ENCODE assay signal across 1 cellular context in genomic region chr17:80221401-80221800, GRCh38.
TF ChIP-seq lines count a peak whose summit lies in the region.

No MANE protein-coding gene starts in this region.

TF ChIP-seq in SK-N-SH, 30 proteins besides CTCF, POLR2A, EP300 and RAD21 (continued from another document):
- TF ChIP-seq USF2 (IDR thresholded peaks at IDR 0.05; ENCODE audit: borderline replicate concordance, low read depth, low read length) (no peak), FOXM1 (IDR thresholded peaks at IDR 0.05; ENCODE audit: low read depth) (no peak), SIN3A (IDR thresholded peaks at IDR 0.05; ENCODE audit: borderline replicate concordance, low read depth, low read length) (no peak), GABPA (IDR thresholded peaks at IDR 0.05; ENCODE audit: low read depth) (no peak), TAF1 (IDR thresholded peaks at IDR 0.05; ENCODE audit: borderline replicate concordance, low read depth, low read length) (no peak), NRF1 (IDR thresholded peaks at IDR 0.05; ENCODE audit: low read depth, low read length) (no peak), TCF12 (IDR thresholded peaks at IDR 0.05) (no peak), ZBTB33 (IDR thresholded peaks at IDR 0.05; ENCODE audit: borderline replicate concordance, low read depth) (no peak), FOXJ3 (CRISPR knock-in tag; IDR thresholded peaks at IDR 0.05) (no peak), EZH2phosphoT487 (IDR thresholded peaks at IDR 0.05; ENCODE audit: borderline replicate concordance, low read depth) (no peak)
